Comparison of ENCODE assay signal across 20 cellular contexts in the genomic region with DNA sequence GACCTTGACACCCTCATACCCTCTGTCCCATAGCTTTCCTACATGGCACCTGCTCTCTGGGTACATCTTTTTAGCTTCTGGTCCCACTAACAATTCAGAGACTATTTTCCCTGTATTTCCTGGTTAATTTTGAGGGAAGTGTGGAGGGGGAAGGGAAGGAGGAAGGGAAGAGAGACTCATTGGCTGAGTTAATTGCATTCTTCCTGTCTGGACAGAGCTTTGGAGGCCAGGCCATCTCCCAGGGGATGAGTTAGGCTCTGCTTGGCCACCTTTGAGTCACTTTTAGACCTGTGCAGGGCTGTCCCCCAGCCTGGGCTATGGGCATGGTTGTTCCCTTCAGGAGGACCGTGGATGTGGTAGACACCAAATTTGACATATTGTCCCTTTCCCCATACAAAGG.
"Had no signal": no experiment of that assay in that cellular context is flagged by ENCODE, and none has a peak within 500 bp of the region (broad histone marks: within the 10 kb centered on the region; RNA-seq: fewer than 3 reads in every experiment).

No MANE protein-coding gene starts in this region.

- H3K27ac Mint-ChIP-seq: activated B cell treated with CpG ODN at 0.5 μM for 24 hours; activated CD8-positive, alpha-beta T cell treated with anti-CD3 and anti-CD28 coated beads for 36 hours; activated naive CD4-positive, alpha-beta T cell treated with anti-CD3 and anti-CD28 coated beads, Interleukin-2, amount 50 U/mL, for 24 hours; T-helper 2 cell treated with Interferon-gamma antibody and Interleukin-4, amounts not matched to agents 5 μg/mL and 100 μg/mL, for 36 hours had no signal

- H3K27ac ChIP-seq: cardiac muscle cell, prostate gland, upper lobe of right lung had no signal

- DNase-seq: activated B cell treated with CpG ODN at 0.5 μM for 24 hours; activated CD4-positive, alpha-beta T cell treated with anti-CD3 and anti-CD28 coated beads for 48 hours; activated CD8-positive, alpha-beta T cell treated with anti-CD3 and anti-CD28 coated beads for 36 hours; activated effector memory CD4-positive, alpha-beta T cell treated with Interleukin-2 at 50 U/mL for 16 hours; activated T-cell treated with anti-CD3 and anti-CD28 coated beads, Interleukin-2, amount 50 U/mL, for 4 hours; foreskin fibroblast; glutamatergic neuron; kidney glomerular epithelial cell; right cardiac atrium; spleen; stimulated activated naive CD8-positive, alpha-beta T cell treated with anti-CD3 and anti-CD28 coated beads, Interleukin-15, amount 100 ng/mL, for 72 hours; upper lobe of right lung had no signal

- FAIRE-seq: colon, endometrium had no signal

- H3K4me3 Mint-ChIP-seq: activated B cell treated with CpG ODN at 0.5 μM for 24 hours; activated CD8-positive, alpha-beta T cell treated with anti-CD3 and anti-CD28 coated beads for 36 hours; activated naive CD4-positive, alpha-beta T cell treated with anti-CD3 and anti-CD28 coated beads, Interleukin-2, amount 50 U/mL, for 24 hours; activated T-cell treated with anti-CD3 and anti-CD28 coated beads, Interleukin-2, amount 50 U/mL, for 4 hours; stimulated activated naive CD8-positive, alpha-beta T cell treated with anti-CD3 and anti-CD28 coated beads, Interleukin-15, amount 100 ng/mL, for 72 hours; T-helper 2 cell treated with Interferon-gamma antibody and Interleukin-4, amounts not matched to agents 5 μg/mL and 100 μg/mL, for 36 hours had no signal

- H3K4me3 ChIP-seq: adrenal gland, cardiac muscle cell, esophagus muscularis mucosa, prostate gland, spleen, upper lobe of right lung had no signal

- H3K9me3 Mint-ChIP-seq: activated B cell treated with CpG ODN at 0.5 μM for 24 hours; activated CD8-positive, alpha-beta T cell treated with anti-CD3 and anti-CD28 coated beads for 36 hours; activated naive CD4-positive, alpha-beta T cell treated with anti-CD3 and anti-CD28 coated beads, Interleukin-2, amount 50 U/mL, for 24 hours; activated T-cell treated with anti-CD3 and anti-CD28 coated beads, Interleukin-2, amount 50 U/mL, for 4 hours; stimulated activated naive CD8-positive, alpha-beta T cell treated with anti-CD3 and anti-CD28 coated beads, Interleukin-15, amount 100 ng/mL, for 72 hours; T-helper 2 cell treated with Interferon-gamma antibody and Interleukin-4, amounts not matched to agents 5 μg/mL and 100 μg/mL, for 36 hours had no signal

- H3K36me3 ChIP-seq: adrenal gland, cardiac muscle cell, esophagus muscularis mucosa, prostate gland, spleen, upper lobe of right lung had no signal

- H3K27me3 ChIP-seq: adrenal gland, esophagus muscularis mucosa, spleen, upper lobe of right lung had no signal

- H3K4me1 ChIP-seq: prostate gland had no signal

- H3K9me3 ChIP-seq: adrenal gland, esophagus muscularis mucosa, prostate gland, spleen, upper lobe of right lung had no signal

- ATAC-seq: activated CD8-positive, alpha-beta T cell treated with anti-CD3 and anti-CD28 coated beads for 36 hours; activated T-cell treated with anti-CD3 and anti-CD28 coated beads, Interleukin-2, amount 50 U/mL, for 4 hours; stimulated activated naive CD8-positive, alpha-beta T cell treated with anti-CD3 and anti-CD28 coated beads, Interleukin-15, amount 100 ng/mL, for 72 hours; upper lobe of right lung had no signal

- H3K36me3 Mint-ChIP-seq: activated naive CD4-positive, alpha-beta T cell treated with anti-CD3 and anti-CD28 coated beads, Interleukin-2, amount 50 U/mL, for 24 hours had no signal

- H3K27me3 Mint-ChIP-seq: activated naive CD4-positive, alpha-beta T cell treated with anti-CD3 and anti-CD28 coated beads, Interleukin-2, amount 50 U/mL, for 24 hours; stimulated activated naive CD8-positive, alpha-beta T cell treated with anti-CD3 and anti-CD28 coated beads, Interleukin-15, amount 100 ng/mL, for 72 hours had no signal
